In genomic region chr18:53219853-53220252, GRCh38 we compare ENCODE assay signal across 14 cellular contexts.
A peak's percentile ranks its signal among the peaks of the same experiment; 100 is the strongest.
DNase-seq lines count a peak whose midpoint lies in the region; ATAC-seq, FAIRE-seq and TF ChIP-seq lines count a peak whose summit lies in the region.
"Had no signal": no experiment of that assay in that cellular context is flagged by ENCODE, and none has a peak within 500 bp of the region (broad histone marks: within the 10 kb centered on the region; RNA-seq: fewer than 3 reads in every experiment).

No MANE protein-coding gene starts in this region.

- peak; percentile 23 for DNase-seq in AG04449 (ENCODE audit: low read depth, low spot score)
- peak; percentile 45 for DNase-seq in HT1080 (ENCODE audit: low read depth)
- DNase-seq in bronchial epithelial cell (ENCODE audit: low read depth) = peak; percentile 8
- DNase-seq in iPS-NIHi7 (ENCODE audit: extremely low spot score) = peak; percentile 13
- DNase-seq in HT-29 (ENCODE audit: low spot score) = no peak
- no peak for DNase-seq in anterior cingulate cortex (lab: John Stamatoyannopoulos, UW)
- DNase-seq: ACHN; BE2C; CD4-positive, alpha-beta memory T cell; DND-41; GF-D8; HCEC 1CT; HFFc6 had no signal

- H3K27me3 ChIP-seq in bronchial epithelial cell (ENCODE audit: control insufficient read depth, insufficient read depth, low read length) = no peaks in the 10 kb centered on the region
- H3K27me3 ChIP-seq: BE2C had no signal

- no peaks in the 10 kb centered on the region for H3K36me3 ChIP-seq in bronchial epithelial cell (ENCODE audit: control insufficient read depth, insufficient read depth, low read length)
- H3K36me3 ChIP-seq: BE2C had no signal

- CTCF ChIA-PET in AG04449 (lab: Yijun Ruan, JAX) = no interaction called here

- TF ChIP-seq CTCF in AG04449 (IDR thresholded peaks at IDR 0.05; ENCODE audit: insufficient read depth, low read length, missing control alignments) (no peak), bronchial epithelial cell (IDR thresholded peaks at IDR 0.05; ENCODE audit: insufficient read depth, low read length, severe bottlenecking) (no peak)

- POLR2A ChIA-PET in AG04449 (lab: Yijun Ruan, JAX) = no interaction called here

- no peak for FAIRE-seq in bronchial epithelial cell (lab: Jason Lieb, UNC)

- no peak overlapping the region for H3K4me3 ChIP-seq in AG04449 (ENCODE audit: low read depth, low read length)
- no peak overlapping the region for H3K4me3 ChIP-seq in bronchial epithelial cell (ENCODE audit: low read depth, low read length)

- no peak for ATAC-seq in HG03196 (IDR thresholded peaks at IDR 0.05; ENCODE audit: unreplicated experiment)

Comparison
In these comparisons a context has a peak if more than half of its experiments do, and no peak if none do; other contexts are left out.
1. DNase-seq: peak in AG04449 (single experiment), HT1080 (single experiment), bronchial epithelial cell (single experiment) and iPS-NIHi7 (single experiment); none in HT-29 (single experiment) and anterior cingulate cortex (0 of 58).